12 cellular contexts compared by ENCODE assay signal in the genomic region with DNA sequence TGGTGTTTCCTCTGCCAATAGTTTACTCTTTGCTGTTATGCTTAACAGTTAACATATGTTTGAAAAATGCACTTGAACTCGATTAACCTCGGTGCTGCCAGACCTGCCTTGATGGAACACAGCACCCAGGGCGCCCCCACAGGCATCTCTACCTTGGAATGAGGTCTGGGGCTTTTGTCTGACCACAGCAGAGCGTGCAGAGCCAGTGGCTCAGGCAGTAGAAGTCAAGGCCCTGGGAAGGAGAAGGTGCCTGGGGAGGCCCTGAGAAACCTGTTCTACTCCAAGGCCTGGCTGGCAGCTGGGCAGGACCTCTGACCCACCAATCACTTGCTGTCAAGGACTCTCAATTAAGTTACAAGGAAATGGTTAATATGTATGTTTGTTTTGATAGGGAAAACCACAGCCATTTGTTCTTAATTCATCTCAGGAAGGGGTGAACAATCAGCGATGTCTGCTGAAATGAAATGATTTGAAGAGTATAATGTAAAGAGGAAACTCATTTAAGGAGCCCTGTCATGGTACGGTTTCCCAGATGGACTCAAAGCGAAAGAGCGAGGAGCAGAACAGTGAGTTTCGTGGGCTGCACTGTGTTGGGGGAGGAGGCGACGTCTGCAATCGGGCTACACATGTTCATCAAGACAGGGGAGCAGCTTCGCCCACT. TPM values are rescaled to one million over a fixed set of nuclear protein-coding genes. Genes with fewer than 3 reads are reported as not detected.
DNase-seq lines count a peak whose midpoint lies in the region; ATAC-seq and TF ChIP-seq lines count a peak whose summit lies in the region.
"Had no signal": no experiment of that assay in that cellular context is flagged by ENCODE, and none has a peak within 500 bp of the region (broad histone marks: within the 10 kb centered on the region; RNA-seq: fewer than 3 reads in every experiment).

No MANE protein-coding gene starts in this region.

- no TSS peak for BruUV-seq in MCF 10A (replicated peaks; lab: Mats Ljungman, UMichigan)
- no TSS peak for BruUV-seq in mammary epithelial cell (replicated peaks; lab: Mats Ljungman, UMichigan)

- no peaks in the 10 kb centered on the region for H3K27me3 ChIP-seq in mammary epithelial cell (ENCODE audit: insufficient read depth, low read length)
- H3K27me3 ChIP-seq: transverse colon had no signal

- no peak for TF ChIP-seq CTCF in MCF 10A (IDR thresholded peaks at IDR 0.05; ENCODE audit: unreplicated experiment)
- no peak for TF ChIP-seq CTCF in mammary epithelial cell (conservative IDR thresholded peaks at IDR 0.05 in 1 of 2, IDR thresholded peaks at IDR 0.05 in 1 of 2; ENCODE audit: extremely low read depth in 1 of 2, insufficient read depth in 1 of 2, low read depth in 1 of 2, low read length in 2 of 2)

- H3K9me3 Mint-ChIP-seq in MCF 10A (ENCODE audit: unreplicated experiment): no peaks in the 10 kb centered on the region
- no peaks in the 10 kb centered on the region for H3K9me3 Mint-ChIP-seq in activated naive CD4-positive, alpha-beta T cell treated with anti-CD3 and anti-CD28 coated beads for 36 hours
- no peaks in the 10 kb centered on the region for H3K9me3 Mint-ChIP-seq in stimulated activated naive CD8-positive, alpha-beta T cell treated with anti-CD3 and anti-CD28 coated beads, Interleukin-15, amount 100 ng/mL, for 72 hours
- H3K9me3 Mint-ChIP-seq: memory B cell had no signal

- H2AFZ ChIP-seq in mammary epithelial cell (ENCODE audit: low read depth, low read length): no peak overlapping the region

- dilution Hi-C loops in mammary epithelial cell (cut with HindIII; ENCODE audit: low sequenced_read_pairs): no loop called here

- intact Hi-C loops in MCF 10A (cut with micrococcal nuclease): no loop called here
- intact Hi-C loops in mammary epithelial cell (cut with micrococcal nuclease): no loop called here
- intact Hi-C loops in activated naive CD4-positive, alpha-beta T cell treated with anti-CD3 and anti-CD28 coated beads for 36 hours (cut with micrococcal nuclease): loop anchor here (1.0 to 2.0 kb wide), 2 partner anchors 22 to 49 kb away; a partner anchor contains a TSS

- H3K27ac Mint-ChIP-seq in MCF 10A (ENCODE audit: low read depth, unreplicated experiment): peak overlapping the region; percentile 62
- peak overlapping the region; percentile 8 for H3K27ac Mint-ChIP-seq in activated naive CD4-positive, alpha-beta T cell treated with anti-CD3 and anti-CD28 coated beads for 36 hours
- H3K27ac Mint-ChIP-seq in stimulated activated naive CD8-positive, alpha-beta T cell treated with anti-CD3 and anti-CD28 coated beads, Interleukin-15, amount 100 ng/mL, for 72 hours: peak overlapping the region in 1 of 2 donors; percentile 63
- H3K27ac Mint-ChIP-seq: B cell, memory B cell had no signal

- H3K9ac ChIP-seq in mammary epithelial cell (ENCODE audit: insufficient read depth, low read length): no peak overlapping the region

- H3K4me1 ChIP-seq in mammary epithelial cell (ENCODE audit: insufficient read depth, low read length): peaks cover 42% of the 10 kb centered on the region

- no peaks in the 10 kb centered on the region for H4K20me1 ChIP-seq in mammary epithelial cell (ENCODE audit: insufficient read depth, low read length)

- H3K9me3 ChIP-seq in mammary epithelial cell (replicated peaks; ENCODE audit: insufficient read depth, low read length): no peaks in the 10 kb centered on the region
- H3K9me3 ChIP-seq: transverse colon had no signal

- POLR2A ChIA-PET in MCF 10A (lab: Yijun Ruan, JAX): interaction anchor here (1.0 to 1.8 kb wide), 3 partner anchors 20 to 34 kb away, joined by 3 read pairs; a partner anchor contains a TSS

- no peak for DNase-seq in MCF 10A (ENCODE audit: unreplicated experiment)
- no peak for DNase-seq in mammary epithelial cell
- peak; percentile 48 for DNase-seq in activated naive CD4-positive, alpha-beta T cell treated with anti-CD3 and anti-CD28 coated beads for 36 hours
- peak in 1 of 2 donors; percentile 21 for DNase-seq in stimulated activated naive CD8-positive, alpha-beta T cell treated with anti-CD3 and anti-CD28 coated beads, Interleukin-15, amount 100 ng/mL, for 72 hours
- DNase-seq in NCI-H69 (lab: John Stamatoyannopoulos, UW): no peak
- no peak for DNase-seq in GM03348 (ENCODE audit: low spot score)
- DNase-seq in NCI-H774 (lab: John Stamatoyannopoulos, UW): no peak
- DNase-seq: NCI-H187 treated with DMSO at 0.1 percent for 48 hours, transverse colon had no signal

- no peak overlapping the region for H3K4me3 ChIP-seq in mammary epithelial cell (replicated peaks in 1 of 3; ENCODE audit: insufficient read depth in 1 of 3, low read depth in 2 of 3, low read length in 3 of 3)
- H3K4me3 ChIP-seq: transverse colon had no signal

- 74% methylated on average over 12 of the region's 13 CpGs for WGBS in mammary epithelial cell (ENCODE audit: low coverage, missing lambda C conversion rate)

- peak; percentile 76 for ATAC-seq in HG03135 (IDR thresholded peaks at IDR 0.05; ENCODE audit: unreplicated experiment)
- ATAC-seq in stimulated activated naive CD8-positive, alpha-beta T cell treated with anti-CD3 and anti-CD28 coated beads, Interleukin-15, amount 100 ng/mL, for 72 hours: peak; percentile 76

- H3K27ac ChIP-seq in mammary epithelial cell (ENCODE audit: insufficient read depth, low read depth, low read length): no peak overlapping the region
- H3K27ac ChIP-seq: transverse colon had no signal

- no peak overlapping the region for H3K4me2 ChIP-seq in mammary epithelial cell (ENCODE audit: insufficient read depth, low read depth, low read length)

- no peaks in the 10 kb centered on the region for H3K27me3 Mint-ChIP-seq in MCF 10A (ENCODE audit: insufficient read depth, unreplicated experiment)
- H3K27me3 Mint-ChIP-seq in activated naive CD4-positive, alpha-beta T cell treated with anti-CD3 and anti-CD28 coated beads for 36 hours (ENCODE audit: low read depth): no peaks in the 10 kb centered on the region
- no peaks in the 10 kb centered on the region for H3K27me3 Mint-ChIP-seq in stimulated activated naive CD8-positive, alpha-beta T cell treated with anti-CD3 and anti-CD28 coated beads, Interleukin-15, amount 100 ng/mL, for 72 hours
- H3K27me3 Mint-ChIP-seq: B cell, memory B cell had no signal

- H3K36me3 Mint-ChIP-seq in MCF 10A (ENCODE audit: insufficient read depth, unreplicated experiment): peaks cover 84% of the 10 kb centered on the region
- H3K36me3 Mint-ChIP-seq in activated naive CD4-positive, alpha-beta T cell treated with anti-CD3 and anti-CD28 coated beads for 36 hours (ENCODE audit: low read depth): peaks cover 59% of the 10 kb centered on the region

- in situ Hi-C loops in mammary epithelial cell (cut with MboI; ENCODE audit: low sequenced_read_pairs in 2 of 2): no loop called here

- H3K4me3 Mint-ChIP-seq in MCF 10A (ENCODE audit: unreplicated experiment): no peak overlapping the region
- no peak overlapping the region for H3K4me3 Mint-ChIP-seq in activated naive CD4-positive, alpha-beta T cell treated with anti-CD3 and anti-CD28 coated beads for 36 hours
- H3K4me3 Mint-ChIP-seq in stimulated activated naive CD8-positive, alpha-beta T cell treated with anti-CD3 and anti-CD28 coated beads, Interleukin-15, amount 100 ng/mL, for 72 hours: peak overlapping the region in 1 of 2 donors; percentile 17
- H3K4me3 Mint-ChIP-seq: B cell, memory B cell had no signal

- CTCF ChIA-PET in MCF 10A (lab: Yijun Ruan, JAX): interaction anchor here (0.8 to 1.0 kb wide), 2 partner anchors 10 to 88 kb away, joined by 3 to 4 read pairs; no protein-coding TSS in a partner anchor
- CTCF ChIA-PET in mammary epithelial cell (lab: Charles Lee; ENCODE audit: low non-redundant PET): interaction anchor here (0.6 kb wide), 2 partner anchors 14 to 49 kb away, joined by 4 read pairs; no protein-coding TSS in a partner anchor
- CTCF ChIA-PET in activated naive CD4-positive, alpha-beta T cell treated with anti-CD3 and anti-CD28 coated beads for 36 hours (lab: Charles Lee): interaction anchor here (1.4 kb wide), 1 partner anchor 18 kb away, joined by 3 read pairs; no protein-coding TSS in a partner anchor

- H3K79me2 ChIP-seq in mammary epithelial cell (ENCODE audit: insufficient read depth, low read length): peaks cover 86% of the 10 kb centered on the region

- H3K4me1 Mint-ChIP-seq in MCF 10A (ENCODE audit: insufficient read depth, unreplicated experiment): peaks cover 33% of the 10 kb centered on the region
- peaks cover 66% of the 10 kb centered on the region for H3K4me1 Mint-ChIP-seq in activated naive CD4-positive, alpha-beta T cell treated with anti-CD3 and anti-CD28 coated beads for 36 hours (ENCODE audit: low read depth)
- H3K4me1 Mint-ChIP-seq in stimulated activated naive CD8-positive, alpha-beta T cell treated with anti-CD3 and anti-CD28 coated beads, Interleukin-15, amount 100 ng/mL, for 72 hours: peaks cover 76% of the 10 kb centered on the region
- H3K4me1 Mint-ChIP-seq: memory B cell had no signal

- peaks cover 44% of the 10 kb centered on the region for H3K36me3 ChIP-seq in mammary epithelial cell (ENCODE audit: insufficient read depth, low read length)

RNA-seq across cellular contexts. Expression of a gene that starts 21.9 kb away (rescaled TPM):
- 266 and 306 TPM in 2 replicates for total RNA-seq in MCF 10A (2022)
- total RNA-seq in mammary epithelial cell: 100 to 1,000 TPM; 317 to 416 TPM
- 377 TPM for polyA plus RNA-seq in mammary epithelial cell
- 255 TPM for polyA minus RNA-seq in mammary epithelial cell
- total RNA-seq in activated naive CD4-positive, alpha-beta T cell treated with anti-CD3 and anti-CD28 coated beads for 36 hours: 100 to 1,000 TPM; 153 TPM
